Comparison of ENCODE assay signal across 8 cellular contexts in the genomic region with DNA sequence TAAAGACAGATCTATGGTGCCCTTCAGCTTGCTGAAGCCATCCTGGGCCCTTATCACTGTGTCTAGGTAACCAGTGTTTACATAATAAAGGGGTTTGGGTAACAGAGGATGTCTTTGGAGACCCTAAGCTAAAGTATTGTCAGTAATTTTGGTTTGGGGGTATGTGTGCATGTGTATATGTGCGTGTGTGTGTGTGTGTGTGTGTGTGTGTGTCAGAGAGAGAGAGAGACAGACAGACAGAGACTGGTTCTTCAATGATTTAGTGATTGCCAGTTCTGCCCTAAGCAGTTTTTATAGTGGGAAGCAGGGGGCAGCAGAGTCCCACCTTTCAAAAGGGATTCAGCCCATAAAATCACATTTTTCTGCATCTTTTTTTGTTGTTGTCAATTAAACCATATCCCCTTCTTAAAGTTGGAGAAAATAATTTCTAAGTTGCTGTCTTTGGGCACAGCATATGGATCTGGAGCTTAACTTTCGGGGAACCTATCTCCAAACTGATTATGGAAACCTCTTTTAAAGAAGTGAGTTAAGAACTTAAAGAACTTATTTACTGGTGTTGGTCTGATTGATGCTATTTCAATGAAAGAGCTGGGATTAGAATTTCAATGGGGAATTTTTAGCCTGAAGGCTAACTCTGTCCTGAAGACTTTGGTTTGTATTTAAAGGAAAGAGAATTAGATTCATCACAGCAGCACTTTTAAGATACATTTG. TPM values are rescaled to one million over a fixed set of nuclear protein-coding genes. Genes with fewer than 3 reads are reported as not detected.
DNase-seq lines count a peak whose midpoint lies in the region; ATAC-seq and TF ChIP-seq lines count a peak whose summit lies in the region.

No MANE protein-coding gene starts in this region.

- H3K9me3 Mint-ChIP-seq in stimulated activated memory B cell treated with anti-CD40 and anti-IgM and Interleukin-4, amounts not matched to agents 10 μg/mL and 1 μg/mL and 100 μg/mL, for 72 hours: no peaks in the 10 kb centered on the region

- H3K27me3 ChIP-seq in fibroblast of lung (ENCODE audit: control insufficient read depth, insufficient read depth, low read length): no peaks in the 10 kb centered on the region

- H3K27ac Mint-ChIP-seq in stimulated activated memory B cell treated with anti-CD40 and anti-IgM and Interleukin-4, amounts not matched to agents 10 μg/mL and 1 μg/mL and 100 μg/mL, for 72 hours: no peak overlapping the region

- ATAC-seq in GM19395 (IDR thresholded peaks at IDR 0.05; ENCODE audit: unreplicated experiment) (no peak), omental fat pad (ENCODE audit: low FRiP score) (no peak)
- ATAC-seq in stimulated activated memory B cell treated with anti-CD40 and anti-IgM and Interleukin-4, amounts not matched to agents 10 μg/mL and 1 μg/mL and 100 μg/mL, for 72 hours: no peak

- H3K9me3 ChIP-seq in fibroblast of lung (ENCODE audit: control insufficient read depth, insufficient read depth, low read depth, low read length): no peaks in the 10 kb centered on the region

- H3K4me1 Mint-ChIP-seq in stimulated activated memory B cell treated with anti-CD40 and anti-IgM and Interleukin-4, amounts not matched to agents 10 μg/mL and 1 μg/mL and 100 μg/mL, for 72 hours: no peaks in the 10 kb centered on the region

- peak; percentile 17 for DNase-seq in DMS114 treated with DMSO at 0.1 percent for 48 hours (lab: John Stamatoyannopoulos, UW; ENCODE audit: unreplicated experiment)
- peak; percentile 43 for DNase-seq in HEK293T (ENCODE audit: extremely low spot score)
- peak; percentile 25 for DNase-seq in SHP77 treated with DMSO at 0.1 percent for 48 hours (lab: John Stamatoyannopoulos, UW)
- DNase-seq in fibroblast of lung (ENCODE audit: low read depth in 2 of 2): peak; percentile 2 to 29
- DNase-seq in stimulated activated CD4-positive, alpha-beta T cell treated with anti-CD3 and anti-CD28 coated beads, Interleukin-2, amount 100 ng/mL, for 4 hours (ENCODE audit: low read depth): peak; percentile 0
- no peak for DNase-seq in omental fat pad (ENCODE audit: low spot score)

- no peaks in the 10 kb centered on the region for H3K36me3 Mint-ChIP-seq in stimulated activated memory B cell treated with anti-CD40 and anti-IgM and Interleukin-4, amounts not matched to agents 10 μg/mL and 1 μg/mL and 100 μg/mL, for 72 hours

- no peaks in the 10 kb centered on the region for H3K27me3 Mint-ChIP-seq in stimulated activated memory B cell treated with anti-CD40 and anti-IgM and Interleukin-4, amounts not matched to agents 10 μg/mL and 1 μg/mL and 100 μg/mL, for 72 hours

- CTCF ChIA-PET in HEK293T (lab: Yijun Ruan, JAX): interaction anchor here (0.6 to 1.5 kb wide), 6 partner anchors 9 to 570 kb away, joined by 3 to 10 read pairs (median 3); no protein-coding TSS in a partner anchor

- no peak overlapping the region for H3K4me2 ChIP-seq in fibroblast of lung (ENCODE audit: extremely low read depth, insufficient read depth, low read length)

- no peaks in the 10 kb centered on the region for H4K20me1 ChIP-seq in fibroblast of lung (ENCODE audit: control insufficient read depth, extremely low read depth, insufficient read depth, low read length)

- no peak overlapping the region for H3K4me3 Mint-ChIP-seq in stimulated activated memory B cell treated with anti-CD40 and anti-IgM and Interleukin-4, amounts not matched to agents 10 μg/mL and 1 μg/mL and 100 μg/mL, for 72 hours

- no peak overlapping the region for H3K27ac ChIP-seq in fibroblast of lung (ENCODE audit: insufficient read depth, low read length)

- no peak overlapping the region for H3K9ac ChIP-seq in fibroblast of lung (ENCODE audit: insufficient read depth, low read length)

- no peaks in the 10 kb centered on the region for H3K79me2 ChIP-seq in fibroblast of lung (ENCODE audit: control insufficient read depth, insufficient read depth, low read length)

- no peak overlapping the region for H2AFZ ChIP-seq in fibroblast of lung (ENCODE audit: low read length)

- H3K4me1 ChIP-seq in fibroblast of lung (ENCODE audit: control insufficient read depth, extremely low read depth, insufficient read depth, low read length): no peaks in the 10 kb centered on the region

- TF ChIP-seq CTCF in fibroblast of lung (conservative IDR thresholded peaks at IDR 0.05 in 1 of 2, IDR thresholded peaks at IDR 0.05 in 1 of 2; ENCODE audit: low read depth in 1 of 2, low read length in 2 of 2) (peak; percentile 58 to 74), omental fat pad (IDR thresholded peaks at IDR 0.05) (no peak)

- H3K4me3 ChIP-seq in fibroblast of lung (replicated peaks in 1 of 4; ENCODE audit: control extremely low read depth in 1 of 4, insufficient read depth in 1 of 4, low read depth in 3 of 4, low read length in 4 of 4): no peak overlapping the region

- H3K36me3 ChIP-seq in fibroblast of lung (ENCODE audit: control insufficient read depth, insufficient read depth, low read length): no peaks in the 10 kb centered on the region

- POLR2A ChIA-PET in HEK293T (lab: Yijun Ruan, JAX): no interaction called here

TF ChIP-seq in HEK293T, 16 proteins besides CTCF, POLR2A, EP300 and RAD21:
- TF ChIP-seq CTBP1 (IDR thresholded peaks at IDR 0.05; ENCODE audit: borderline replicate concordance): no peak
- TF ChIP-seq, protein P1, sequence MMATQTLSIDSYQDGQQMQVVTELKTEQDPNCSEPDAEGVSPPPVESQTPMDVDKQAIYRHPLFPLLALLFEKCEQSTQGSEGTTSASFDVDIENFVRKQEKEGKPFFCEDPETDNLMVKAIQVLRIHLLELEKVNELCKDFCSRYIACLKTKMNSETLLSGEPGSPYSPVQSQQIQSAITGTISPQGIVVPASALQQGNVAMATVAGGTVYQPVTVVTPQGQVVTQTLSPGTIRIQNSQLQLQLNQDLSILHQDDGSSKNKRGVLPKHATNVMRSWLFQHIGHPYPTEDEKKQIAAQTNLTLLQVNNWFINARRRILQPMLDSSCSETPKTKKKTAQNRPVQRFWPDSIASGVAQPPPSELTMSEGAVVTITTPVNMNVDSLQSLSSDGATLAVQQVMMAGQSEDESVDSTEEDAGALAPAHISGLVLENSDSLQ (IDR thresholded peaks at IDR 0.05): peak; percentile 83

RNA-seq across cellular contexts. Expression of a gene that starts 51.1 kb away (rescaled TPM):
- total RNA-seq in fibroblast of lung (7.2 and 8.1 TPM in 2 replicates), omental fat pad (10 to 100 TPM; 11.1 to 19.1 (median 14.5) TPM)
- polyA plus RNA-seq in fibroblast of lung: 10.8 and 14.1 TPM in 2 replicates
- 15.5 and 20.3 TPM in 2 replicates for polyA plus RNA-seq in fibroblast of lung (2012)
- polyA minus RNA-seq in fibroblast of lung (ENCODE audit: low replicate concordance): 2.9 and 4.1 TPM in 2 replicates

Comparison
In these comparisons a context has a peak if more than half of its experiments do, and no peak if none do; other contexts are left out.
1. CTCF ChIP-seq: peak in fibroblast of lung (2 of 2); none in omental fat pad (0 of 3).